12 cellular contexts compared by ENCODE assay signal in genomic region chr11:6617315-6617781, GRCh38. TPM values are rescaled to one million over a fixed set of nuclear protein-coding genes. Genes with fewer than 3 reads are reported as not detected.
DNase-seq lines count a peak whose midpoint lies in the region; ATAC-seq and TF ChIP-seq lines count a peak whose summit lies in the region.
"Had no signal": no experiment of that assay in that cellular context is flagged by ENCODE, and none has a peak within 500 bp of the region (broad histone marks: within the 10 kb centered on the region; RNA-seq: fewer than 3 reads in every experiment).

No MANE protein-coding gene starts in this region.

- intact Hi-C loops in activated CD4-positive, alpha-beta T cell treated with anti-CD3 and anti-CD28 coated beads, Interleukin-2, amount 10 ng/mL, durations not matched to agents 24 days and 14 days (cut with micrococcal nuclease): no loop called here

- peaks cover 3% of the 10 kb centered on the region for H3K4me1 Mint-ChIP-seq in activated CD4-positive, alpha-beta T cell treated with anti-CD3 and anti-CD28 coated beads, Interleukin-2, amount 10 ng/mL, durations not matched to agents 24 days and 14 days
- peaks cover 19% of the 10 kb centered on the region for H3K4me1 Mint-ChIP-seq in T-helper 17 cell
- H3K4me1 Mint-ChIP-seq: nephron had no signal

- no peaks in the 10 kb centered on the region for H3K27me3 Mint-ChIP-seq in activated CD4-positive, alpha-beta T cell treated with anti-CD3 and anti-CD28 coated beads, Interleukin-2, amount 10 ng/mL, durations not matched to agents 24 days and 14 days
- no peaks in the 10 kb centered on the region for H3K27me3 Mint-ChIP-seq in T-helper 17 cell
- H3K27me3 Mint-ChIP-seq: activated CD4-positive, alpha-beta T cell treated with anti-CD3 and anti-CD28 coated beads, Interleukin-2, amount 10 ng/mL, durations not matched to agents 7 days and 5 days had no signal

- no peaks in the 10 kb centered on the region for H3K9me3 Mint-ChIP-seq in activated CD4-positive, alpha-beta T cell treated with anti-CD3 and anti-CD28 coated beads, Interleukin-2, amount 10 ng/mL, durations not matched to agents 24 days and 14 days
- H3K9me3 Mint-ChIP-seq: activated CD4-positive, alpha-beta T cell treated with anti-CD3 and anti-CD28 coated beads, Interleukin-2, amount 10 ng/mL, durations not matched to agents 7 days and 5 days; nephron had no signal

- no peak for TF ChIP-seq CTCF in foreskin fibroblast (IDR thresholded peaks at IDR 0.05; ENCODE audit: low read depth, low read length)

- DNase-seq in activated CD4-positive, alpha-beta T cell treated with anti-CD3 and anti-CD28 coated beads, Interleukin-2, amount 10 ng/mL, durations not matched to agents 24 days and 14 days: no peak
- no peak for DNase-seq in activated CD4-positive, alpha-beta T cell treated with anti-CD3 and anti-CD28 coated beads for 48 hours
- DNase-seq in T-helper 17 cell (no peak), foreskin fibroblast (no peak), substantia nigra (lab: John Stamatoyannopoulos, UW) (no peak), erythroblast (lab: John Stamatoyannopoulos, UW) (no peak), NCI-H2081 treated with DMSO at 0.1 percent for 48 hours (lab: John Stamatoyannopoulos, UW) (no peak)
- DNase-seq: PC-9 had no signal

- peak overlapping the region; percentile 93 to 98 for H3K4me3 ChIP-seq in foreskin fibroblast (ENCODE audit: low read depth in 1 of 2, low read length in 2 of 2)
- H3K4me3 ChIP-seq: A549, PC-9 had no signal

- H3K9me3 ChIP-seq in T-helper 17 cell (ENCODE audit: control insufficient read depth, low read length, poor library complexity, severe bottlenecking): no peaks in the 10 kb centered on the region
- H3K9me3 ChIP-seq: A549 had no signal

- peak overlapping the region; percentile 22 for H3K27ac ChIP-seq in substantia nigra (ENCODE audit: low read depth, low read length, poor library complexity, severe bottlenecking)
- H3K27ac ChIP-seq: A549, PC-9 had no signal

- no peak for TF ChIP-seq POLR2A in erythroblast (IDR thresholded peaks at IDR 0.05; ENCODE audit: low read length)

- H3K4me3 Mint-ChIP-seq in activated CD4-positive, alpha-beta T cell treated with anti-CD3 and anti-CD28 coated beads, Interleukin-2, amount 10 ng/mL, durations not matched to agents 24 days and 14 days: no peak overlapping the region
- H3K4me3 Mint-ChIP-seq in T-helper 17 cell: no peak overlapping the region
- H3K4me3 Mint-ChIP-seq: activated CD4-positive, alpha-beta T cell treated with anti-CD3 and anti-CD28 coated beads, Interleukin-2, amount 10 ng/mL, durations not matched to agents 7 days and 5 days had no signal

- ATAC-seq in T-helper 17 cell: no peak
- ATAC-seq in GM21423 (IDR thresholded peaks at IDR 0.05; ENCODE audit: unreplicated experiment): no peak
- ATAC-seq: A549 had no signal

- H3K27ac Mint-ChIP-seq in activated CD4-positive, alpha-beta T cell treated with anti-CD3 and anti-CD28 coated beads, Interleukin-2, amount 10 ng/mL, durations not matched to agents 24 days and 14 days: peak overlapping the region; percentile 41
- H3K27ac Mint-ChIP-seq in T-helper 17 cell: peak overlapping the region; percentile 9
- H3K27ac Mint-ChIP-seq: activated CD4-positive, alpha-beta T cell treated with anti-CD3 and anti-CD28 coated beads, Interleukin-2, amount 10 ng/mL, durations not matched to agents 7 days and 5 days had no signal

- H3K36me3 Mint-ChIP-seq in activated CD4-positive, alpha-beta T cell treated with anti-CD3 and anti-CD28 coated beads, Interleukin-2, amount 10 ng/mL, durations not matched to agents 24 days and 14 days (ENCODE audit: low read depth): peaks cover 22% of the 10 kb centered on the region
- H3K36me3 Mint-ChIP-seq in T-helper 17 cell (ENCODE audit: low read depth): peaks cover 9% of the 10 kb centered on the region

RNA-seq across cellular contexts. Expression of gene TPP1, which starts 1.9 kb away (rescaled TPM):
- 32.2 and 35.2 TPM in 2 replicates for total RNA-seq in activated CD4-positive, alpha-beta T cell treated with anti-CD3 and anti-CD28 coated beads, Interleukin-2, amount 10 ng/mL, durations not matched to agents 24 days and 14 days
- 10 to 100 TPM; 77.1 to 84.6 TPM for total RNA-seq in T-helper 17 cell

RNA-seq across cellular contexts. Expression of gene TAF10, which starts 5.3 kb away (rescaled TPM):
- 140 and 141 TPM in 2 replicates for total RNA-seq in activated CD4-positive, alpha-beta T cell treated with anti-CD3 and anti-CD28 coated beads, Interleukin-2, amount 10 ng/mL, durations not matched to agents 24 days and 14 days
- 100 to 1,000 TPM; 124 to 132 TPM for total RNA-seq in T-helper 17 cell

RNA-seq across cellular contexts. Expression of gene ILK, which starts 13.8 kb away (rescaled TPM):
- total RNA-seq in activated CD4-positive, alpha-beta T cell treated with anti-CD3 and anti-CD28 coated beads, Interleukin-2, amount 10 ng/mL, durations not matched to agents 24 days and 14 days: 89.6 and 92.4 TPM in 2 replicates
- total RNA-seq in T-helper 17 cell: 10 to 100 TPM; 70.2 to 70.6 TPM

RNA-seq across cellular contexts. Expression of gene RRP8, which starts 13.9 kb away (rescaled TPM):
- 41.5 and 43.8 TPM in 2 replicates for total RNA-seq in activated CD4-positive, alpha-beta T cell treated with anti-CD3 and anti-CD28 coated beads, Interleukin-2, amount 10 ng/mL, durations not matched to agents 24 days and 14 days
- total RNA-seq in T-helper 17 cell: 10 to 100 TPM; 18.5 to 26.7 TPM

RNA-seq across cellular contexts. Expression of gene DCHS1, which starts 38.3 kb away (rescaled TPM):
- total RNA-seq in activated CD4-positive, alpha-beta T cell treated with anti-CD3 and anti-CD28 coated beads, Interleukin-2, amount 10 ng/mL, durations not matched to agents 24 days and 14 days: 0.35 and 0.36 TPM in 2 replicates
- 1 to 10 TPM; 1.8 to 8.0 TPM for total RNA-seq in T-helper 17 cell
